In the genomic region with DNA sequence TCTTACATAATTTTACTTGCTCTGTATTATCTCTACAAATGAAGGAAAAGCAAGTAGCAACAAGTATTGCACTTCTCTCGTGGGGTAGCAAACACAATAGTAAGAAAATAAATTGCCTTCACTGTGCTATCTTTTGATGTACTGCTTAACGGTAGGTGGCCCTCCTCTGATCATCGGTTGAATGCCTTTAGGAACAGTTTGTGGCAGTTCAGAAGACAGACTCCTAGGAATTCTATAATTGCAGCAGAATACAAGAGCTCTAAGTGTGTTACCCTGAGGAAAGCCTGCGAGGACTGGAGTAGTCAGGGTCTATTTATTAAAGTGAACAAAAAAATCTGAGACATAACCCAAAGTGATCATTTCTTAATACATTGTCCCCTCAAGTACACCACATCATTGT, we compare ENCODE assay signal across 27 cellular contexts.
"Had no signal": no experiment of that assay in that cellular context is flagged by ENCODE, and none has a peak within 500 bp of the region (broad histone marks: within the 10 kb centered on the region; RNA-seq: fewer than 3 reads in every experiment).

No MANE protein-coding gene starts in this region.

- DNase-seq: activated CD4-positive, alpha-beta T cell treated with anti-CD3 and anti-CD28 coated beads for 1 hour; activated CD4-positive, alpha-beta T cell treated with anti-CD3 and anti-CD28 coated beads, Interleukin-2, amount 50 U/mL, for 1 hour; activated CD8-positive, alpha-beta T cell treated with anti-CD3 and anti-CD28 coated beads, Interleukin-2, amount 10 ng/mL, durations not matched to agents 7 days and 5 days; activated naive CD4-positive, alpha-beta T cell; activated T-cell treated with anti-CD3 and anti-CD28 coated beads, Interleukin-2, amount 50 U/mL, for 24 hours; adrenal gland; brain microvascular endothelial cell; caudate nucleus; effector CD4-positive, alpha-beta T cell; erythroblast; foreskin melanocyte; hippocampal formation; left ventricle myocardium superior; mammary epithelial cell; occipital lobe; stimulated activated CD4-positive, alpha-beta T cell treated with anti-CD3 and anti-CD28 coated beads, Interleukin-15, amount 100 ng/mL, for 24 hours; stimulated activated naive B cell treated with anti-CD40 and anti-IgM and Interleukin-4, amounts not matched to agents 10 μg/mL and 1 μg/mL and 100 μg/mL, for 72 hours; transverse colon; uterus; WERI-Rb-1 had no signal

- H3K4me3 ChIP-seq: adrenal gland, ascending aorta, smooth muscle cell, transverse colon, uterus had no signal

- H3K36me3 Mint-ChIP-seq: activated naive CD8-positive, alpha-beta T cell; natural killer cell treated with Interleukin-12 subunit alpha and Interleukin-12 subunit beta and Interleukin-15 and Interleukin-18, amount 100 ng/mL, for 72 hours; stimulated activated naive B cell treated with anti-CD40 and anti-IgM and Interleukin-4, amounts not matched to agents 10 μg/mL and 1 μg/mL and 100 μg/mL, for 72 hours had no signal

- H3K4me1 Mint-ChIP-seq: stimulated activated naive B cell treated with anti-CD40 and anti-IgM and Interleukin-4, amounts not matched to agents 10 μg/mL and 1 μg/mL and 100 μg/mL, for 72 hours had no signal

- H3K4me3 Mint-ChIP-seq: activated CD8-positive, alpha-beta T cell treated with anti-CD3 and anti-CD28 coated beads, Interleukin-2, amount 10 ng/mL, durations not matched to agents 7 days and 5 days; activated naive CD8-positive, alpha-beta T cell; activated T-cell treated with anti-CD3 and anti-CD28 coated beads, Interleukin-2, amount 50 U/mL, for 24 hours; dendritic cell treated with granulocyte-macrophage colony-stimulating factor and Interleukin-4, amounts not matched to agents 40 ng/mL and 50 ng/mL, for 4 days; natural killer cell treated with Interleukin-12 subunit alpha and Interleukin-12 subunit beta and Interleukin-15 and Interleukin-18, amount 100 ng/mL, for 72 hours; stimulated activated naive B cell treated with anti-CD40 and anti-IgM and Interleukin-4, amounts not matched to agents 10 μg/mL and 1 μg/mL and 100 μg/mL, for 72 hours; T-helper 2 cell treated with Interferon-gamma antibody and Interleukin-4, amounts not matched to agents 5 μg/mL and 100 μg/mL, for 36 hours had no signal

- H3K27ac Mint-ChIP-seq: activated CD8-positive, alpha-beta T cell treated with anti-CD3 and anti-CD28 coated beads, Interleukin-2, amount 10 ng/mL, durations not matched to agents 7 days and 5 days; activated naive CD8-positive, alpha-beta T cell; activated T-cell treated with anti-CD3 and anti-CD28 coated beads, Interleukin-2, amount 50 U/mL, for 24 hours; activated T-helper 2 cell treated with anti-CD3 and anti-CD28 coated beads, Interferon-gamma antibody, Interleukin-2, Interleukin-4, amounts not matched to agents 10 μg/mL and 5 μg/mL and 100 μg/mL, durations not matched to agents 14 hours and 24 hours and 36 hours; dendritic cell treated with granulocyte-macrophage colony-stimulating factor and Interleukin-4, amounts not matched to agents 40 ng/mL and 50 ng/mL, for 4 days; natural killer cell treated with Interleukin-12 subunit alpha and Interleukin-12 subunit beta and Interleukin-15 and Interleukin-18, amount 100 ng/mL, for 72 hours; stimulated activated naive B cell treated with anti-CD40 and anti-IgM and Interleukin-4, amounts not matched to agents 10 μg/mL and 1 μg/mL and 100 μg/mL, for 72 hours; T-helper 2 cell treated with Interferon-gamma antibody and Interleukin-4, amounts not matched to agents 5 μg/mL and 100 μg/mL, for 36 hours had no signal

- H3K27ac ChIP-seq: adrenal gland, ascending aorta, brain microvascular endothelial cell, transverse colon, uterus, WERI-Rb-1 had no signal

- H3K36me3 ChIP-seq: adrenal gland, ascending aorta, brain microvascular endothelial cell, transverse colon, uterus, WERI-Rb-1 had no signal

- H3K27me3 Mint-ChIP-seq: activated naive CD8-positive, alpha-beta T cell; activated T-cell treated with anti-CD3 and anti-CD28 coated beads, Interleukin-2, amount 50 U/mL, for 24 hours; dendritic cell treated with granulocyte-macrophage colony-stimulating factor and Interleukin-4, amounts not matched to agents 40 ng/mL and 50 ng/mL, for 4 days; natural killer cell treated with Interleukin-12 subunit alpha and Interleukin-12 subunit beta and Interleukin-15 and Interleukin-18, amount 100 ng/mL, for 72 hours; stimulated activated naive B cell treated with anti-CD40 and anti-IgM and Interleukin-4, amounts not matched to agents 10 μg/mL and 1 μg/mL and 100 μg/mL, for 72 hours had no signal

- H3K9me3 ChIP-seq: adrenal gland, ascending aorta, transverse colon, uterus had no signal
